1 cellular context compared by ENCODE assay signal in genomic region chr5:175836741-175837729, GRCh38.
TF ChIP-seq lines count a peak whose summit lies in the region.

No MANE protein-coding gene starts in this region.

TF ChIP-seq in WTC11, 78 proteins besides CTCF, POLR2A, EP300 and RAD21 (continued from another document):
- TF ChIP-seq, protein P1, sequence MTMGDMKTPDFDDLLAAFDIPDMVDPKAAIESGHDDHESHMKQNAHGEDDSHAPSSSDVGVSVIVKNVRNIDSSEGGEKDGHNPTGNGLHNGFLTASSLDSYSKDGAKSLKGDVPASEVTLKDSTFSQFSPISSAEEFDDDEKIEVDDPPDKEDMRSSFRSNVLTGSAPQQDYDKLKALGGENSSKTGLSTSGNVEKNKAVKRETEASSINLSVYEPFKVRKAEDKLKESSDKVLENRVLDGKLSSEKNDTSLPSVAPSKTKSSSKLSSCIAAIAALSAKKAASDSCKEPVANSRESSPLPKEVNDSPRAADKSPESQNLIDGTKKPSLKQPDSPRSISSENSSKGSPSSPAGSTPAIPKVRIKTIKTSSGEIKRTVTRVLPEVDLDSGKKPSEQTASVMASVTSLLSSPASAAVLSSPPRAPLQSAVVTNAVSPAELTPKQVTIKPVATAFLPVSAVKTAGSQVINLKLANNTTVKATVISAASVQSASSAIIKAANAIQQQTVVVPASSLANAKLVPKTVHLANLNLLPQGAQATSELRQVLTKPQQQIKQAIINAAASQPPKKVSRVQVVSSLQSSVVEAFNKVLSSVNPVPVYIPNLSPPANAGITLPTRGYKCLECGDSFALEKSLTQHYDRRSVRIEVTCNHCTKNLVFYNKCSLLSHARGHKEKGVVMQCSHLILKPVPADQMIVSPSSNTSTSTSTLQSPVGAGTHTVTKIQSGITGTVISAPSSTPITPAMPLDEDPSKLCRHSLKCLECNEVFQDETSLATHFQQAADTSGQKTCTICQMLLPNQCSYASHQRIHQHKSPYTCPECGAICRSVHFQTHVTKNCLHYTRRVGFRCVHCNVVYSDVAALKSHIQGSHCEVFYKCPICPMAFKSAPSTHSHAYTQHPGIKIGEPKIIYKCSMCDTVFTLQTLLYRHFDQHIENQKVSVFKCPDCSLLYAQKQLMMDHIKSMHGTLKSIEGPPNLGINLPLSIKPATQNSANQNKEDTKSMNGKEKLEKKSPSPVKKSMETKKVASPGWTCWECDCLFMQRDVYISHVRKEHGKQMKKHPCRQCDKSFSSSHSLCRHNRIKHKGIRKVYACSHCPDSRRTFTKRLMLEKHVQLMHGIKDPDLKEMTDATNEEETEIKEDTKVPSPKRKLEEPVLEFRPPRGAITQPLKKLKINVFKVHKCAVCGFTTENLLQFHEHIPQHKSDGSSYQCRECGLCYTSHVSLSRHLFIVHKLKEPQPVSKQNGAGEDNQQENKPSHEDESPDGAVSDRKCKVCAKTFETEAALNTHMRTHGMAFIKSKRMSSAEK (CRISPR knock-in tag; IDR thresholded peaks at IDR 0.05; ENCODE audit: borderline replicate concordance), result no peak
- TF ChIP-seq RELA (CRISPR knock-in tag; IDR thresholded peaks at IDR 0.05; ENCODE audit: borderline replicate concordance), result no peak
- no peak for TF ChIP-seq NR3C1 (CRISPR knock-in tag; conservative IDR thresholded peaks at IDR 0.05; ENCODE audit: low read depth)
- TF ChIP-seq TEAD1 (CRISPR knock-in tag; IDR thresholded peaks at IDR 0.05), result 0 out of 2 replicates have a peak, but pooled peaks have one; percentile 46
- no peak for TF ChIP-seq NFYB (CRISPR knock-in tag; conservative IDR thresholded peaks at IDR 0.05; ENCODE audit: low read depth)
- TF ChIP-seq ZNF425 (CRISPR knock-in tag; conservative IDR thresholded peaks at IDR 0.05), result no peak
- TF ChIP-seq JUN (CRISPR knock-in tag; IDR thresholded peaks at IDR 0.05), result no peak
- TF ChIP-seq NR1H2 (CRISPR knock-in tag; IDR thresholded peaks at IDR 0.05), result no peak
